ENCODE assay signal across 8 cellular contexts in genomic region chr10:97426776-97427570, GRCh38. TPM values are rescaled to one million over a fixed set of nuclear protein-coding genes. Genes with fewer than 3 reads are reported as not detected.
DNase-seq lines count a peak whose midpoint lies in the region; ATAC-seq and TF ChIP-seq lines count a peak whose summit lies in the region.

No MANE protein-coding gene starts in this region.

- peaks cover 24% of the 10 kb centered on the region for H3K4me1 Mint-ChIP-seq in nephron

- H3K4me3 Mint-ChIP-seq in nephron, result peak overlapping the region; percentile 93 to 94 (median 93)

- H3K36me3 ChIP-seq in RWPE2 (ENCODE audit: low read depth) (peaks cover 61% of the 10 kb centered on the region), endocrine pancreas (ENCODE audit: control insufficient read depth, insufficient read depth, low read length) (peaks cover 4% of the 10 kb centered on the region)

- H3K4me1 ChIP-seq in RWPE2 (ENCODE audit: insufficient read depth, poor library complexity, severe bottlenecking) (peaks cover 20% of the 10 kb centered on the region), endocrine pancreas (ENCODE audit: control insufficient read depth, insufficient read depth, low read length) (peaks cover 11% of the 10 kb centered on the region)

- no peaks in the 10 kb centered on the region for H3K27me3 Mint-ChIP-seq in nephron (ENCODE audit: low read depth)

- peak overlapping the region; percentile 73 for H3K9ac ChIP-seq in endocrine pancreas (ENCODE audit: control insufficient read depth, insufficient read depth, low read length)

- in situ Hi-C loops in G401 (cut with HindIII; ENCODE audit: low sequenced_read_pairs), result no loop called here

- TF ChIP-seq CTCF in RWPE2 (IDR thresholded peaks at IDR 0.05; ENCODE audit: poor library complexity, severe bottlenecking) (no peak), nephron (IDR thresholded peaks at IDR 0.05; ENCODE audit: unreplicated experiment in 3 of 3) (no peak)

- DNase-seq in G401 (ENCODE audit: low spot score), result peak; percentile 23
- DNase-seq in RWPE2 (ENCODE audit: low spot score), result no peak
- DNase-seq in A172 (ENCODE audit: low spot score), result no peak

- H3K27ac ChIP-seq in RWPE2 (ENCODE audit: poor library complexity, severe bottlenecking), result peak overlapping the region; percentile 89

- peak overlapping the region; percentile 76 to 91 (median 89) for H3K27ac Mint-ChIP-seq in nephron

- H3K9me3 Mint-ChIP-seq in nephron, result no peaks in the 10 kb centered on the region

- H3K4me3 ChIP-seq in RWPE2 (ENCODE audit: severe bottlenecking) (peak overlapping the region; percentile 66), endocrine pancreas (ENCODE audit: control insufficient read depth, insufficient read depth, low read length) (peak overlapping the region; percentile 73)

- no peaks in the 10 kb centered on the region for H3K9me3 ChIP-seq in RWPE2 (ENCODE audit: severe bottlenecking)
- H3K9me3 ChIP-seq in endocrine pancreas (ENCODE audit: control insufficient read depth, low read length), result no peaks in the 10 kb centered on the region

- H3K27me3 ChIP-seq in RWPE2 (ENCODE audit: insufficient read depth, poor library complexity, severe bottlenecking) (no peaks in the 10 kb centered on the region), endocrine pancreas (ENCODE audit: control insufficient read depth, insufficient read depth, low read length) (no peaks in the 10 kb centered on the region)

- ATAC-seq in RWPE2 (ENCODE audit: low read depth), result no peak
- ATAC-seq in HG02938 (IDR thresholded peaks at IDR 0.05; ENCODE audit: unreplicated experiment), result no peak
- no peak for ATAC-seq in HG02970 (IDR thresholded peaks at IDR 0.05; ENCODE audit: low FRiP score, unreplicated experiment)
- ATAC-seq in HG03097 (IDR thresholded peaks at IDR 0.05; ENCODE audit: low FRiP score, unreplicated experiment), result no peak

- H3K36me3 Mint-ChIP-seq in nephron (ENCODE audit: low read depth), result peaks cover 31% of the 10 kb centered on the region

RNA-seq across cellular contexts. Expression of gene PGAM1, which starts 1.0 kb away (rescaled TPM):
- total RNA-seq in G401 (2014; rRNA removed; shearing (Covaris generic)), result 724 and 846 TPM in 2 replicates
- total RNA-seq in A172 (2014; rRNA removed; shearing (Covaris generic)), result 967 and 1,053 TPM in 2 replicates

RNA-seq across cellular contexts. Expression of gene EXOSC1, which starts 18.8 kb away (rescaled TPM):
- 56.7 and 61.7 TPM in 2 replicates for total RNA-seq in G401 (2014; rRNA removed; shearing (Covaris generic))
- 101 and 116 TPM in 2 replicates for total RNA-seq in A172 (2014; rRNA removed; shearing (Covaris generic))

RNA-seq across cellular contexts. Expression of gene ZDHHC16, which starts 19.0 kb away (rescaled TPM):
- 70.4 and 82.5 TPM in 2 replicates for total RNA-seq in G401 (2014; rRNA removed; shearing (Covaris generic))
- total RNA-seq in A172 (2014; rRNA removed; shearing (Covaris generic)), result 85.5 and 108 TPM in 2 replicates

RNA-seq across cellular contexts. Expression of gene RRP12, which starts 25.8 kb away (rescaled TPM):
- total RNA-seq in G401 (2014; rRNA removed; shearing (Covaris generic)), result 35.1 and 41.4 TPM in 2 replicates
- total RNA-seq in A172 (2014; rRNA removed; shearing (Covaris generic)), result 47.9 and 52.8 TPM in 2 replicates
